In the genomic region with DNA sequence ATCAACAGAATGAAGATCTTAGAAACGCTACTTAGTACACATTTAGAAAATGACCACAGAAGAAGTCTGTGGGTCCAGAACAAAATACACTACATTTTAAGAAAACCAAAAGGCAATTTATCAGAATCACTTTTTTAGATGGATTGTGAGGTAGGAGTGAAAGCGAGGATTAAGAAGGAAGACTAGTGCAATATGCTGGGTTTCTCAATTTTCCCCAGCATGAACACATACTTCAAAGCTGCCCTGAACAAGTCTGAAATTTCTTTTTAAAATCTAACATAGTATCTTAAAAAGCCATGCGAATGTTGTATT, we compare ENCODE assay signal across 14 cellular contexts.
DNase-seq lines count a peak whose midpoint lies in the region; ATAC-seq, FAIRE-seq and TF ChIP-seq lines count a peak whose summit lies in the region.
"Had no signal": no experiment of that assay in that cellular context is flagged by ENCODE, and none has a peak within 500 bp of the region (broad histone marks: within the 10 kb centered on the region; RNA-seq: fewer than 3 reads in every experiment).

No MANE protein-coding gene starts in this region.

- no peak for TF ChIP-seq EP300 in H1 (IDR thresholded peaks at IDR 0.05; ENCODE audit: borderline replicate concordance in 1 of 2, low read depth in 2 of 2, low read length in 2 of 2)

- CTCF ChIA-PET in A673 (lab: Charles Lee), result no interaction called here
- CTCF ChIA-PET in IMR-90 (lab: Yijun Ruan, JAX), result no interaction called here
- CTCF ChIA-PET in H1 (lab: Charles Lee; ENCODE audit: partially characterized antibody), result no interaction called here
- CTCF ChIA-PET in activated CD4-positive, alpha-beta T cell treated with anti-CD3 and anti-CD28 coated beads, Interleukin-2, amount 10 ng/mL, durations not matched to agents 7 days and 5 days (lab: Charles Lee), result no interaction called here

- no peak overlapping the region for H3K14ac ChIP-seq in IMR-90 (replicated peaks; ENCODE audit: low read depth, low read length)
- no peak overlapping the region for H3K14ac ChIP-seq in H1 (ENCODE audit: insufficient read length)

- TF ChIP-seq CTCF in A673 (conservative IDR thresholded peaks at IDR 0.05; ENCODE audit: low read depth, low read length), result no peak
- TF ChIP-seq CTCF in IMR-90 (conservative IDR thresholded peaks at IDR 0.05; ENCODE audit: low read depth, low read length), result no peak
- TF ChIP-seq CTCF in H1 (IDR thresholded peaks at IDR 0.05; ENCODE audit: control extremely low read depth in 1 of 3, insufficient read depth in 1 of 3, low read depth in 1 of 3, low read length in 3 of 3), result no peak
- no peak for TF ChIP-seq CTCF in osteocyte (IDR thresholded peaks at IDR 0.05)
- TF ChIP-seq CTCF in natural killer cell (IDR thresholded peaks at IDR 0.05), result no peak

- H3K4ac ChIP-seq in IMR-90 (ENCODE audit: low read depth, low read length), result no peak overlapping the region
- no peak overlapping the region for H3K4ac ChIP-seq in H1 (replicated peaks; ENCODE audit: insufficient read length, low read depth, low read length)

- no peak for FAIRE-seq in H1 (lab: Jason Lieb, UNC)
- FAIRE-seq: endometrium, kidney had no signal

- H2AK5ac ChIP-seq in IMR-90 (ENCODE audit: low read depth, low read length), result no peak overlapping the region
- no peak overlapping the region for H2AK5ac ChIP-seq in H1 (ENCODE audit: low read depth, low read length)

- H3K4me3 Mint-ChIP-seq in osteocyte (ENCODE audit: unreplicated experiment), result no peak overlapping the region
- no peak overlapping the region for H3K4me3 Mint-ChIP-seq in natural killer cell
- H3K4me3 Mint-ChIP-seq in activated CD4-positive, alpha-beta T cell treated with anti-CD3 and anti-CD28 coated beads, Interleukin-2, amount 10 ng/mL, durations not matched to agents 7 days and 5 days, result no peak overlapping the region
- H3K4me3 Mint-ChIP-seq: activated CD4-positive, alpha-beta memory T cell treated with anti-CD3 and anti-CD28 coated beads, Interleukin-2, amount 10 ng/mL, durations not matched to agents 7 days and 5 days had no signal

- H3K27me3 Mint-ChIP-seq in osteocyte (ENCODE audit: unreplicated experiment) (no peaks in the 10 kb centered on the region), natural killer cell (ENCODE audit: low read depth in 2 of 2) (no peaks in the 10 kb centered on the region)
- no peaks in the 10 kb centered on the region for H3K27me3 Mint-ChIP-seq in activated CD4-positive, alpha-beta T cell treated with anti-CD3 and anti-CD28 coated beads, Interleukin-2, amount 10 ng/mL, durations not matched to agents 7 days and 5 days
- H3K27me3 Mint-ChIP-seq: activated CD4-positive, alpha-beta memory T cell treated with anti-CD3 and anti-CD28 coated beads, Interleukin-2, amount 10 ng/mL, durations not matched to agents 7 days and 5 days had no signal

- H3K18ac ChIP-seq in IMR-90 (ENCODE audit: low read depth, low read length), result no peak overlapping the region
- H3K18ac ChIP-seq in H1 (ENCODE audit: extremely low read depth, low read length), result no peak overlapping the region

- H4K8ac ChIP-seq in IMR-90 (ENCODE audit: low read depth in 2 of 2, low read length in 2 of 2) (no peak overlapping the region), H1 (ENCODE audit: extremely low read depth, insufficient read depth, low read length) (no peak overlapping the region)

- H3K23ac ChIP-seq in IMR-90 (ENCODE audit: low read depth, low read length), result peak overlapping the region; percentile 53; the same call in 1 of the 2 replicates
- H3K23ac ChIP-seq in H1 (ENCODE audit: insufficient read length), result no peak overlapping the region

- H3K9me3 ChIP-seq in A673 (ENCODE audit: low read depth, low read length, poor library complexity, severe bottlenecking), result no peaks in the 10 kb centered on the region
- no peaks in the 10 kb centered on the region for H3K9me3 ChIP-seq in IMR-90 (ENCODE audit: control insufficient read depth, insufficient read depth, low read length)
- no peaks in the 10 kb centered on the region for H3K9me3 ChIP-seq in H1 (ENCODE audit: insufficient read depth in 2 of 2, low read depth in 1 of 2, low read length in 1 of 2)

- H3K4me3 ChIP-seq in A673 (ENCODE audit: low read depth, low read length, poor library complexity, severe bottlenecking), result no peak overlapping the region
- no peak overlapping the region for H3K4me3 ChIP-seq in IMR-90 (ENCODE audit: insufficient read depth, low read depth, low read length)
- H3K4me3 ChIP-seq in H1 (ENCODE audit: extremely low read depth in 1 of 4, insufficient read depth in 2 of 4, low read depth in 3 of 4, low read length in 4 of 4), result no peak overlapping the region

- H2BK5ac ChIP-seq in IMR-90 (ENCODE audit: low read depth, low read length, poor library complexity, severe bottlenecking) (no peak overlapping the region), H1 (ENCODE audit: low read depth, low read length) (no peak overlapping the region)

- H3K4me1 ChIP-seq in A673 (ENCODE audit: insufficient read depth, low read length, poor library complexity, severe bottlenecking) (peaks cover 36% of the 10 kb centered on the region), IMR-90 (ENCODE audit: control insufficient read depth, insufficient read depth, low read length) (peaks cover 10% of the 10 kb centered on the region), H1 (replicated peaks in 1 of 4; ENCODE audit: control insufficient read depth in 3 of 4, insufficient read depth in 4 of 4, low read length in 3 of 4) (peaks cover 2 to 7% (median 5%) of the 10 kb centered on the region in 4 experiments; a peak in 5 of 7 replicates)

- H3K36me3 ChIP-seq in A673 (ENCODE audit: insufficient read depth, low read length, poor library complexity, severe bottlenecking) (peaks cover 4% of the 10 kb centered on the region), IMR-90 (ENCODE audit: control insufficient read depth, insufficient read depth, low read length) (peaks cover 3% of the 10 kb centered on the region), H1 (ENCODE audit: control insufficient read depth in 2 of 4, insufficient read depth in 4 of 4, low read length in 3 of 4) (0 out of 8 replicates have a peak, but pooled peaks cover 0 to 4% (median 0%) of the 10 kb centered on the region in 4 experiments)

- no peaks in the 10 kb centered on the region for H3K27me3 ChIP-seq in A673 (replicated peaks; ENCODE audit: insufficient read depth, low read depth, low read length, poor library complexity)
- H3K27me3 ChIP-seq in IMR-90 (ENCODE audit: control insufficient read depth, insufficient read depth, low read length), result no peaks in the 10 kb centered on the region
- no peaks in the 10 kb centered on the region for H3K27me3 ChIP-seq in H1 (replicated peaks in 1 of 4; ENCODE audit: control insufficient read depth in 3 of 4, extremely low read depth in 1 of 4, insufficient read depth in 3 of 4, low read length in 3 of 4)

- BruUV-seq in A673 (replicated peaks; lab: Mats Ljungman, UMichigan) (no TSS peak), IMR-90 (replicated peaks; lab: Mats Ljungman, UMichigan) (no TSS peak)

- H3K79me2 ChIP-seq in H1 (ENCODE audit: control insufficient read depth in 1 of 2, insufficient read depth in 2 of 2, low read length in 2 of 2), result peaks cover 0 to 56% of the 10 kb centered on the region in 2 experiments; a peak in 3 of 4 replicates

- POLR2A ChIA-PET in A673 (lab: Charles Lee; ENCODE audit: low non-redundant PET) (no interaction called here), IMR-90 (lab: Charles Lee; ENCODE audit: unreplicated experiment) (no interaction called here), H1 (lab: Charles Lee; ENCODE audit: partially characterized antibody) (no interaction called here)
- POLR2A ChIA-PET in activated CD4-positive, alpha-beta T cell treated with anti-CD3 and anti-CD28 coated beads, Interleukin-2, amount 10 ng/mL, durations not matched to agents 7 days and 5 days (lab: Charles Lee), result no interaction called here

- H2BK20ac ChIP-seq in IMR-90 (ENCODE audit: low read depth, low read length), result no peak overlapping the region
- no peak overlapping the region for H2BK20ac ChIP-seq in H1 (ENCODE audit: low read length)

- no peak overlapping the region for H2BK12ac ChIP-seq in H1 (ENCODE audit: low read depth, low read length)

- in situ Hi-C loops in IMR-90 (cut with MboI; ENCODE audit: low sequenced_read_pairs), result no loop called here

- ATAC-seq in IMR-90 (ENCODE audit: low read depth) (no peak), natural killer cell (no peak)

- H4K5ac ChIP-seq in IMR-90 (ENCODE audit: low read depth, low read length) (no peak overlapping the region), H1 (ENCODE audit: insufficient read length, low read depth, low read length) (no peak overlapping the region)

- H3K56ac ChIP-seq in IMR-90 (ENCODE audit: extremely low read depth, insufficient read depth, low read length), result no peak overlapping the region
- H3K56ac ChIP-seq in H1 (replicated peaks; ENCODE audit: insufficient read length, low read depth, low read length), result no peak overlapping the region

- H3K4me2 ChIP-seq in IMR-90 (ENCODE audit: low read depth, low read length), result no peak overlapping the region
- no peak overlapping the region for H3K4me2 ChIP-seq in H1 (ENCODE audit: insufficient read depth in 1 of 2, low read depth in 2 of 2, low read length in 2 of 2)
- H3K4me2 ChIP-seq: KMS-11 had no signal

- H2AK9ac ChIP-seq in IMR-90 (replicated peaks; ENCODE audit: low read depth, low read length, poor library complexity), result no peak overlapping the region

- no peak for TF ChIP-seq POLR2A in IMR-90 (IDR thresholded peaks at IDR 0.05; ENCODE audit: low read depth, low read length)
- no peak for TF ChIP-seq POLR2A in H1 (IDR thresholded peaks at IDR 0.05; ENCODE audit: control extremely low read depth in 1 of 2, low read depth in 2 of 2, low read length in 2 of 2)

- H4K91ac ChIP-seq in IMR-90 (ENCODE audit: insufficient read depth, low read depth, low read length), result no peak overlapping the region
- H4K91ac ChIP-seq in H1 (replicated peaks; ENCODE audit: insufficient read length, low read length), result no peak overlapping the region

- H4K20me1 ChIP-seq in IMR-90 (ENCODE audit: insufficient read depth, low read length), result peaks cover 10% of the 10 kb centered on the region
- peaks cover 2 to 4% of the 10 kb centered on the region in 2 experiments for H4K20me1 ChIP-seq in H1 (replicated peaks in 1 of 2; ENCODE audit: control insufficient read depth in 1 of 2, insufficient read depth in 2 of 2, low read length in 2 of 2)

- H2AFZ ChIP-seq in IMR-90 (replicated peaks; ENCODE audit: low read length, poor library complexity) (no peak overlapping the region), H1 (ENCODE audit: low read length) (no peak overlapping the region)

- intact Hi-C loops in A673 (cut with micrococcal nuclease; ENCODE audit: unreplicated experiment) (no loop called here), IMR-90 (cut with micrococcal nuclease) (no loop called here), natural killer cell (cut with micrococcal nuclease) (no loop called here)

- H3K79me1 ChIP-seq in IMR-90 (ENCODE audit: low read depth in 1 of 2, low read length in 2 of 2), result peaks cover 42 to 86% of the 10 kb centered on the region in 2 experiments
- H3K79me1 ChIP-seq in H1 (ENCODE audit: low read depth, low read length), result no peaks in the 10 kb centered on the region; the same call in 1 of the 2 replicates

- TF ChIP-seq RAD21 in IMR-90 (IDR thresholded peaks at IDR 0.05; ENCODE audit: low read length) (no peak), H1 (IDR thresholded peaks at IDR 0.05 in 1 of 2, conservative IDR thresholded peaks at IDR 0.05 in 1 of 2; ENCODE audit: low read depth in 2 of 2, low read length in 2 of 2) (no peak)

- peaks cover 17% of the 10 kb centered on the region for H3K9me1 ChIP-seq in IMR-90 (ENCODE audit: insufficient read depth, low read length)

- H3K9me3 Mint-ChIP-seq in osteocyte (ENCODE audit: unreplicated experiment) (no peaks in the 10 kb centered on the region), natural killer cell (no peaks in the 10 kb centered on the region)
- no peaks in the 10 kb centered on the region for H3K9me3 Mint-ChIP-seq in activated CD4-positive, alpha-beta T cell treated with anti-CD3 and anti-CD28 coated beads, Interleukin-2, amount 10 ng/mL, durations not matched to agents 7 days and 5 days
- H3K9me3 Mint-ChIP-seq: activated CD4-positive, alpha-beta memory T cell treated with anti-CD3 and anti-CD28 coated beads, Interleukin-2, amount 10 ng/mL, durations not matched to agents 7 days and 5 days had no signal

- H3K27ac Mint-ChIP-seq in osteocyte (ENCODE audit: unreplicated experiment) (peak overlapping the region; percentile 95), natural killer cell (peak overlapping the region in 1 of 2 donors; percentile 63)
- H3K27ac Mint-ChIP-seq in activated CD4-positive, alpha-beta T cell treated with anti-CD3 and anti-CD28 coated beads, Interleukin-2, amount 10 ng/mL, durations not matched to agents 7 days and 5 days, result no peak overlapping the region
- H3K27ac Mint-ChIP-seq: activated CD4-positive, alpha-beta memory T cell treated with anti-CD3 and anti-CD28 coated beads, Interleukin-2, amount 10 ng/mL, durations not matched to agents 7 days and 5 days had no signal

- H3K36me3 Mint-ChIP-seq in osteocyte (ENCODE audit: unreplicated experiment) (peaks cover 5% of the 10 kb centered on the region), natural killer cell (no peaks in the 10 kb centered on the region)
- peaks cover 23% of the 10 kb centered on the region for H3K36me3 Mint-ChIP-seq in activated CD4-positive, alpha-beta T cell treated with anti-CD3 and anti-CD28 coated beads, Interleukin-2, amount 10 ng/mL, durations not matched to agents 7 days and 5 days (ENCODE audit: low read depth)

- DNase-seq in A673 (ENCODE audit: low spot score), result no peak
- no peak for DNase-seq in IMR-90
- DNase-seq in H1 (ENCODE audit: low read depth in 1 of 2, low spot score in 2 of 2), result no peak
- no peak for DNase-seq in osteocyte (ENCODE audit: extremely low spot score, unreplicated experiment)
- no peak for DNase-seq in natural killer cell
- no peak for DNase-seq in NCI-H524 treated with DMSO at 0.1 percent for 48 hours (lab: John Stamatoyannopoulos, UW)
- no peak for DNase-seq in activated CD4-positive, alpha-beta T cell treated with anti-CD3 and anti-CD28 coated beads, Interleukin-2, amount 10 ng/mL, durations not matched to agents 7 days and 5 days
- no peak for DNase-seq in NCI-H446 treated with DMSO at 0.1 percent for 48 hours (lab: John Stamatoyannopoulos, UW)
- DNase-seq: activated CD4-positive, alpha-beta memory T cell treated with anti-CD3 and anti-CD28 coated beads, Interleukin-2, amount 10 ng/mL, durations not matched to agents 7 days and 5 days; HCEC 1CT; kidney; T1000 had no signal

- dilution Hi-C loops in IMR-90 (cut with HindIII; ENCODE audit: low sequenced_read_pairs, unreplicated experiment), result no loop called here

- H2BK120ac ChIP-seq in IMR-90 (ENCODE audit: low read depth, low read length), result no peak overlapping the region
- H2BK120ac ChIP-seq in H1 (replicated peaks; ENCODE audit: low read depth, low read length), result no peak overlapping the region

- H2BK15ac ChIP-seq in IMR-90 (ENCODE audit: low read depth, low read length) (no peak overlapping the region), H1 (ENCODE audit: low read length) (no peak overlapping the region)

- H3K4me1 Mint-ChIP-seq in osteocyte (ENCODE audit: unreplicated experiment) (peaks cover 30% of the 10 kb centered on the region), natural killer cell (peaks cover 27% of the 10 kb centered on the region in 2 donors)
- H3K4me1 Mint-ChIP-seq in activated CD4-positive, alpha-beta T cell treated with anti-CD3 and anti-CD28 coated beads, Interleukin-2, amount 10 ng/mL, durations not matched to agents 7 days and 5 days, result peaks cover 46% of the 10 kb centered on the region

- H3K27ac ChIP-seq in A673 (ENCODE audit: low read depth, low read length, poor library complexity, severe bottlenecking) (peak overlapping the region; percentile 70), IMR-90 (ENCODE audit: insufficient read depth, low read length) (no peak overlapping the region), H1 (ENCODE audit: low read depth, low read length) (0 out of 2 replicates have a peak overlapping the region, but pooled peaks have one; percentile 1)

- H3K9ac ChIP-seq in IMR-90 (ENCODE audit: low read depth, low read length) (no peak overlapping the region), H1 (replicated peaks in 1 of 4; ENCODE audit: extremely low read depth in 1 of 4, low read depth in 3 of 4, low read length in 3 of 4) (no peak overlapping the region)
- H3K9ac ChIP-seq: KMS-11 had no signal

- H3K23me2 ChIP-seq in H1 (ENCODE audit: low read depth, low read length), result no peaks in the 10 kb centered on the region

- no CpG with 5 or more reads among the region's 3 CpGs for WGBS in IMR-90 (ENCODE audit: extremely low coverage in 2 of 2, insufficient read length in 1 of 2), 2 experiments
- 91% methylated on average over 3 of the region's 3 CpGs; no CpG with 5 or more reads in 1 of the 2 experiments for WGBS in H1 (ENCODE audit: extremely low coverage in 1 of 2, insufficient coverage in 1 of 2, insufficient read length in 1 of 2, insufficient replicate concordance in 2 of 2, low coverage in 1 of 2, low lambda C conversion rate in 2 of 2, missing lambda C conversion rate in 1 of 2), 2 experiments
